Comparison of ENCODE assay signal across 8 cellular contexts in genomic region chr10:86521620-86522384, GRCh38. TPM values are rescaled to one million over a fixed set of nuclear protein-coding genes. Genes with fewer than 3 reads are reported as not detected.
DNase-seq lines count a peak whose midpoint lies in the region; ATAC-seq and TF ChIP-seq lines count a peak whose summit lies in the region.

TSS of gene WAPL (minus strand) at chr10:86521792. CDS start at chr10:86518069, 3,723 bp downstream.

- peaks cover 0 to 20% (median 8%) of the 10 kb centered on the region in 6 donors for H3K36me3 ChIP-seq in spleen

- DNase-seq in AG09319 (ENCODE audit: extremely low read depth, low read depth) (peak; percentile 79), NCI-H345 (lab: John Stamatoyannopoulos, UW) (peak; percentile 91), inferior parietal cortex (ENCODE audit: extremely low spot score) (peak; percentile 93), spleen (peak; percentile 99)
- peak; percentile 88 for DNase-seq in activated CD4-positive, CD25-positive, alpha-beta regulatory T cell treated with anti-CD3 and anti-CD28 coated beads, Interleukin-2, amount 50 U/mL, for 16 hours (ENCODE audit: low read depth, low spot score)
- peak; percentile 93 for DNase-seq in central memory CD4-positive, alpha-beta T cell

- ATAC-seq in GM19025 (IDR thresholded peaks at IDR 0.05; ENCODE audit: low read depth, unreplicated experiment) (peak; percentile 95), HG03280 (IDR thresholded peaks at IDR 0.05; ENCODE audit: unreplicated experiment) (peak; percentile 95)

- H3K4me3 ChIP-seq in spleen = peak within 1 kb of the TSS; percentile 69 to 97 (median 88)

- no peaks in the 10 kb centered on the region for H3K27me3 ChIP-seq in spleen (replicated peaks in 1 of 7)

- H3K27ac ChIP-seq in spleen = peak within 1 kb of the TSS; percentile 70 to 99 (median 96)

- no peaks in the 10 kb centered on the region for H3K9me3 ChIP-seq in spleen

- H3K4me1 ChIP-seq in spleen = peaks cover 36 to 63% (median 56%) of the 10 kb centered on the region in 6 donors

- peak in 2 of 3 donors; percentile 28 to 86 for TF ChIP-seq POLR2A in spleen (IDR thresholded peaks at IDR 0.05)

- WGBS in spleen, 5 donors = 0 to 1% (median 0%) methylated on average over 45 to 91 of the region's 91 CpGs

- intact Hi-C loops in spleen (cut with DNase I; ENCODE audit: low total_unique reads) = no loop called here

- TF ChIP-seq CTCF in AG09319 (IDR thresholded peaks at IDR 0.05; ENCODE audit: low read depth, low read length) = no peak
- peak in 4 of 11 experiments; percentile 10 to 40 (median 22) for TF ChIP-seq CTCF in spleen (IDR thresholded peaks at IDR 0.05 in 8 of 11, conservative IDR thresholded peaks at IDR 0.05 in 3 of 11)

RNA-seq across cellular contexts. Expression of gene WAPL, which starts in this region (rescaled TPM):
- 10 to 100 TPM; 37.0 to 59.1 (median 51.5) TPM for total RNA-seq in spleen
- 10 to 100 TPM; 13.6 to 19.8 (median 17.0) TPM for polyA plus RNA-seq in spleen

Comparison
In these comparisons a context has a peak if more than half of its experiments do, and no peak if none do; other contexts are left out.
1. Peak in every context shown above with its lines: DNase-seq, ATAC-seq, H3K4me3 ChIP-seq and H3K27ac ChIP-seq.